In genomic region chr6:4599924-4600323, GRCh38 we compare ENCODE assay signal across 1 cellular context.
TF ChIP-seq lines count a peak whose summit lies in the region.

No MANE protein-coding gene starts in this region.

TF ChIP-seq in K562, 482 proteins besides CTCF, POLR2A, EP300 and RAD21 (continued from another document):
- TF ChIP-seq, protein P1, sequence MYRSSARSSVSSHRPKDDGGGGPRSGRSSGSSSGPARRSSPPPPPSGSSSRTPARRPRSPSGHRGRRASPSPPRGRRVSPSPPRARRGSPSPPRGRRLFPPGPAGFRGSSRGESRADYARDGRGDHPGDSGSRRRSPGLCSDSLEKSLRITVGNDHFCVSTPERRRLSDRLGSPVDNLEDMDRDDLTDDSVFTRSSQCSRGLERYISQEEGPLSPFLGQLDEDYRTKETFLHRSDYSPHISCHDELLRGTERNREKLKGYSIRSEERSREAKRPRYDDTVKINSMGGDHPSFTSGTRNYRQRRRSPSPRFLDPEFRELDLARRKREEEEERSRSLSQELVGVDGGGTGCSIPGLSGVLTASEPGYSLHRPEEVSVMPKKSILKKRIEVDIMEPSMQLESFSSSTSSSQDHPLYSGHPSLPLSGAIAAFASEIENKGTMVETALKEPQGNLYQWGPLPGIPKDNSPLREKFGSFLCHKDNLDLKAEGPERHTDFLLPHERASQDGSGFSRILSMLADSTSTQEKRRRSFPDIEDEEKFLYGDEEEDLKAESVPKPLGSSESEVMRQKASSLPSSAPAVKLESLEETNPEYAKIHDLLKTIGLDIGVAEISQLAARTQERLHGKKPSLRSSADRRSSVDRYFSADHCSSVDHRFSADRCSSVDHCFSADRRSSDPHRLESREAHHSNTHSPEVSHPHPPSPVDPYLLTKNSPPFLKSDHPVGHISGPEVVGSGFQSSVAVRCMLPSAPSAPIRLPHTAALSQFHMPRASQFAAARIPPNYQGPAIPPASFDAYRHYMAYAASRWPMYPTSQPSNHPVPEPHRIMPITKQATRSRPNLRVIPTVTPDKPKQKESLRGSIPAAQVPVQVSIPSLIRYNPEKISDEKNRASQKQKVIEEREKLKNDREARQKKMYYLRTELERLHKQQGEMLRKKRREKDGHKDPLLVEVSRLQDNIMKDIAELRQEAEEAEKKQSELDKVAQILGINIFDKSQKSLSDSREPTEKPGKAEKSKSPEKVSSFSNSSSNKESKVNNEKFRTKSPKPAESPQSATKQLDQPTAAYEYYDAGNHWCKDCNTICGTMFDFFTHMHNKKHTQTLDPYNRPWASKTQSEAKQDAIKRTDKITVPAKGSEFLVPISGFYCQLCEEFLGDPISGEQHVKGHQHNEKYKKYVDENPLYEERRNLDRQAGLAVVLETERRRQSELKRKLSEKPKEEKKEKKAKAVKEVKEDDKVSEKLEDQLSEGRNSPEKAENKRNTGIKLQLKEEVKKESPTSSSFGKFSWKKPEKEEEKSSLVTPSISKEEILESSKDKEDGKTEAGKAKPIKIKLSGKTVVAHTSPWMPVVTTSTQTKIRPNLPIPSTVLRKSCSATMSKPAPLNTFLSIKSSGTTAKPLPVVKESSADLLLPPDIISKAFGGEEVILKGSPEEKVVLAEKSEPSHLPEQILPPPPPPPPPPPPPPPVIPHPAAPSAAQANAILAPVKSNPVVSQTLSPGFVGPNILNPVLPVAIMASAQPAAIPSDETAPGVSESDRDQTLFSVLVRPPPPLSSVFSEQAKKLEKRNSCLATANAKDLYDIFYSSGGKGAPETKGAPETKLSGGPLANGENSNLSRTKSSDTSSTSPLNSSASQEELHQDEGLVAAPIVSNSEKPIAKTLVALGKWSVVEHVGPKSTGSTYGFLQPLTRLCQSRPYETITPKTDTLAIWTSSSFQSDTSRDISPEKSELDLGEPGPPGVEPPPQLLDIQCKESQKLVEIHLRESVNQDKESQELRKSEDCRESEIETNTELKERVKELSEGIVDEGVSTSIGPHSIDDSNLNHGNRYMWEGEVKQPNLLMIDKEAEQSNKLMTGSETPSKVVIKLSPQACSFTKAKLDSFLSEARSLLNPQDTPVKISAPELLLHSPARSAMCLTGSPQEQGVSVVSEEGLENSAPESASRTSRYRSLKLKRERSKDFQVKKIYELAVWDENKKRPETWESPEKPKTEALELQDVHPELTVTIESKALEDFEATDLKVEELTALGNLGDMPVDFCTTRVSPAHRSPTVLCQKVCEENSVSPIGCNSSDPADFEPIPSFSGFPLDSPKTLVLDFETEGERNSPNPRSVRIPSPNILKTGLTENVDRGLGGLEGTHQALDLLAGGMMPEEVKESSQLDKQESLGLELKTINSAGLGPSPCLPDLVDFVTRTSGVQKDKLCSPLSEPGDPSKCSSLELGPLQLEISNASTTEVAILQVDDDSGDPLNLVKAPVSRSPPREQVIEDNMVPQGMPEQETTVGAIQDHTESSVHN (IDR thresholded peaks at IDR 0.05; ENCODE audit: borderline replicate concordance in 1 of 2, low read depth in 1 of 2), result no peak
- no peak for TF ChIP-seq PKNOX1 (IDR thresholded peaks at IDR 0.05)
- no peak for TF ChIP-seq JUND (IDR thresholded peaks at IDR 0.05; ENCODE audit: borderline replicate concordance, low read depth, low read length)
- TF ChIP-seq JUND (tag; IDR thresholded peaks at IDR 0.05; ENCODE audit: borderline replicate concordance, low read depth, low read length), result peak; percentile 32; the same call in 1 of the 3 replicates
- TF ChIP-seq HNRNPLL (IDR thresholded peaks at IDR 0.05; ENCODE audit: low read depth, low read length, poor library complexity, severe bottlenecking), result no peak
- no peak for TF ChIP-seq MCM7 (IDR thresholded peaks at IDR 0.05)
- TF ChIP-seq ATF3 (IDR thresholded peaks at IDR 0.05), result peak; percentile 61
- TF ChIP-seq ATF3 (CRISPR knock-in tag; conservative IDR thresholded peaks at IDR 0.05), result no peak
